7 cellular contexts compared by ENCODE assay signal in the genomic region with DNA sequence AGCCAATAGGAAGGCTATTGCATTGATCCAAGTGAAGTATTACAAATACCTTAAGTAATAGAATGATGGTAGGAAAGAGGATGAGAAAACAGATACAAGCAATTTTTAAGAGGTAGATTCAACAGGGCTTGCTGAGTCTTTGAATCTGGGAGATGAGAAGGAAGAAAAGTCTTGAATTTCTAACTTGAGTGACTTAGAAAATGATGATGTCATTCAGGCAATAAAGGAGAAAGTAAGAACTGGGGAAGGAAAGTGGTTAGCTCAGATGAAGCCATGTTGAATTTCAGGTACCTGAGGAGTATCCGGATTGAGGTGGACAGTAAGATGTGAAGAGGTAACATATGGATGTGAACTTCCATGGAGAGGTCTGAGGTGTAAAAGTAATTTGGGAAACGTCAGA.
"Had no signal": no experiment of that assay in that cellular context is flagged by ENCODE, and none has a peak within 500 bp of the region (broad histone marks: within the 10 kb centered on the region; RNA-seq: fewer than 3 reads in every experiment).

No MANE protein-coding gene starts in this region.

- H2AFZ ChIP-seq: GM23248 had no signal

- H3K36me3 ChIP-seq: HAP-1 had no signal

- H3K4me1 ChIP-seq: HAP-1 had no signal

- H3K27ac ChIP-seq: GM23248 had no signal

- ATAC-seq: HCT116 had no signal

- H3K4me3 ChIP-seq: GM23248, HAP-1 had no signal

- FAIRE-seq: HTR-8/SVneo had no signal

- H3K9me3 ChIP-seq: HAP-1 had no signal

- DNase-seq: GOT3, H7, KBM-7 had no signal

- H3K9ac ChIP-seq: GM23248 had no signal
